ENCODE assay signal across 8 cellular contexts in the genomic region with DNA sequence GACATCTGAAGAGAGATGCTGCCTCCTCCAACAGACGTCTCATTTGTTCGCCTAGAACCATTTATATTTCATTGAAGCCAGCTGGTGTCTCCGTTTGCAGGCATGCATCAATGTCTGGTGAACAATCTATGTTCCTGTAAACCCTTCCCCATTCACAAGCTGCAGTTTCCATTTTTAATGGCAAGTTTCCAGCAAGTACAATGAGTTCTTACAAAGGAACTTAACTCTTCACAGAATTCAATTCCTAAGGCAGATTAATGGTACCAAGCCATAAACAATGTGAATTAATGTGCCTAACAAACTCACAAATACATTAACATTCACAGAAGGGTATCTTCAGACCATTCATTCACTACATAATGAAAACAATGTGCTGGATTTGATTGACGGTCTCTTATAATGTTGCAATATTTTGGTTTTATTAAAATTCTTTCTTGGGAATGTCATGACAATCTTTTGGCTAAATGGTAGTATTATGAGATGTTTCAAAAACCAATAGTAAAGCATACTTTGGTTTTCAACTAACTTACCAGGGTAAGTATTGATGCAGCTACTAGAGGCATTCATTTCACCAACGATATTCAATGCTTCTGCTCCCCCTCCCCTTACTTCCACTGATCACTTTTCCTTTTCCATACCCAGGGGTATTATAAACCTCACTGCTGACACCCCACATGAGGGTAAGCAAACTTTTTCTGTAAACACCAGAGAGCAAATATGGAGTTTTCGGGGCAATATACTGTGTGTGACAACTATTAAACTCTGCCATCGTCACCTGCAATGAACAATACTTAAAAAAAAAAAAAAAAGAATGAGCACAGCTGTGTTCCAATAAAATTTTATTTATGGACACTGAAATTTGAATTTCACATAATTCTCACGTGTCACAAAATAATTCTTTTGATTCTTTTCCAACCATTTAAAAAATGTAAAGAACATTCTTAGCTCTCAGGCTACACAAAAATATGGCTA. TPM values are rescaled to one million over a fixed set of nuclear protein-coding genes. Genes with fewer than 3 reads are reported as not detected.
A peak's percentile ranks its signal among the peaks of the same experiment; 100 is the strongest.
DNase-seq lines count a peak whose midpoint lies in the region; ATAC-seq and TF ChIP-seq lines count a peak whose summit lies in the region.

No MANE protein-coding gene starts in this region.

- H3K36me3 ChIP-seq in heart right ventricle (peaks cover 0 to 7% (median 0%) of the 10 kb centered on the region in 9 donors), PC-9 (ENCODE audit: low read depth) (peaks cover 6% of the 10 kb centered on the region; the same call in 1 of the 2 replicates), endocrine pancreas (ENCODE audit: control insufficient read depth, insufficient read depth, low read length) (no peaks in the 10 kb centered on the region), neural progenitor cell (no peaks in the 10 kb centered on the region)

- H3K27me3 ChIP-seq in heart right ventricle, result no peaks in the 10 kb centered on the region
- no peaks in the 10 kb centered on the region for H3K27me3 ChIP-seq in PC-9 (ENCODE audit: insufficient read depth, low read depth)
- no peaks in the 10 kb centered on the region for H3K27me3 ChIP-seq in endocrine pancreas (ENCODE audit: control insufficient read depth, insufficient read depth, low read length)
- no peaks in the 10 kb centered on the region for H3K27me3 ChIP-seq in neural progenitor cell

- BruUV-seq in PC-9 (replicated peaks; lab: Mats Ljungman, UMichigan), result no TSS peak

- H4K20me1 ChIP-seq in PC-9 (ENCODE audit: insufficient read depth) (peaks cover 65% of the 10 kb centered on the region), neural progenitor cell (ENCODE audit: low read depth) (peaks cover 88% of the 10 kb centered on the region)

- H3K9me2 ChIP-seq in PC-9 (ENCODE audit: insufficient read depth), result no peaks in the 10 kb centered on the region

- peak overlapping the region; percentile 95 for H3K4me2 ChIP-seq in PC-9
- H3K4me2 ChIP-seq in neural progenitor cell, result peak overlapping the region; percentile 86

- TF ChIP-seq CTCF in heart right ventricle (IDR thresholded peaks at IDR 0.05) (no peak), PC-9 (conservative IDR thresholded peaks at IDR 0.05) (no peak), neural progenitor cell (IDR thresholded peaks at IDR 0.05) (no peak)

- H3K79me2 ChIP-seq in PC-9 (ENCODE audit: low read depth) (peaks cover 91% of the 10 kb centered on the region), neural progenitor cell (ENCODE audit: low read depth) (peaks cover 92% of the 10 kb centered on the region)

- peak overlapping the region in 7 of 10 donors; percentile 77 to 99 (median 93) for H3K4me3 ChIP-seq in heart right ventricle
- peak overlapping the region; percentile 96; the same call in 1 of the 2 replicates for H3K4me3 ChIP-seq in PC-9
- H3K4me3 ChIP-seq in endocrine pancreas (ENCODE audit: control insufficient read depth, insufficient read depth, low read length), result peak overlapping the region; percentile 99
- H3K4me3 ChIP-seq in neural progenitor cell, result peak overlapping the region; percentile 93

- WGBS in heart right ventricle, 2 donors, result 33 to 40% methylated on average over 8 of the region's 8 CpGs

- peak overlapping the region; percentile 99 for H3K4me3 Mint-ChIP-seq in neural progenitor cell

- POLR2A ChIA-PET in PC-9 (lab: Charles Lee; ENCODE audit: unreplicated experiment), result interaction anchor here (0.6 kb wide), 2 partner anchors 23 to 170 kb away, joined by 3 read pairs; no protein-coding TSS in a partner anchor

- H2AFZ ChIP-seq in PC-9, result no peak overlapping the region
- H2AFZ ChIP-seq in neural progenitor cell (replicated peaks), result no peak overlapping the region

- H3K9ac ChIP-seq in endocrine pancreas (ENCODE audit: control insufficient read depth, insufficient read depth, low read length) (no peak overlapping the region), neural progenitor cell (no peak overlapping the region)

- H3K9me3 ChIP-seq in heart right ventricle, result no peaks in the 10 kb centered on the region
- H3K9me3 ChIP-seq in PC-9 (ENCODE audit: insufficient read depth, low read depth), result no peaks in the 10 kb centered on the region
- H3K9me3 ChIP-seq in endocrine pancreas (ENCODE audit: control insufficient read depth, low read length), result no peaks in the 10 kb centered on the region
- H3K9me3 ChIP-seq in neural progenitor cell (ENCODE audit: low read depth), result no peaks in the 10 kb centered on the region

- H3K9me3 Mint-ChIP-seq in neural progenitor cell, result no peaks in the 10 kb centered on the region

- CTCF ChIA-PET in PC-9 (lab: Charles Lee), result interaction anchor here (0.7 kb wide), 1 partner anchor 16 kb away, joined by 6 read pairs; no protein-coding TSS in a partner anchor

- DNase-seq in heart right ventricle, result no peak
- DNase-seq in left cardiac atrium, result no peak
- no peak for DNase-seq in PC-9
- peak; percentile 19 for DNase-seq in neural progenitor cell (ENCODE audit: low spot score)
- DNase-seq in activated effector memory CD4-positive, alpha-beta T cell treated with Interleukin-2 at 50 U/mL for 16 hours, result no peak

- H3K4me1 ChIP-seq in heart right ventricle (peaks cover 0 to 78% (median 68%) of the 10 kb centered on the region in 9 donors), PC-9 (replicated peaks; ENCODE audit: insufficient read depth) (peaks cover 26% of the 10 kb centered on the region), endocrine pancreas (ENCODE audit: control insufficient read depth, insufficient read depth, low read length) (peaks cover 32% of the 10 kb centered on the region), neural progenitor cell (peaks cover 40% of the 10 kb centered on the region)

- H3F3A ChIP-seq in PC-9 (ENCODE audit: insufficient read depth, low read depth) (peaks cover 15% of the 10 kb centered on the region), neural progenitor cell (ENCODE audit: low read depth) (peaks cover 22% of the 10 kb centered on the region)

- H3K27ac ChIP-seq in heart right ventricle (peak overlapping the region in 8 of 10 donors; percentile 1 to 99 (median 98)), PC-9 (no peak overlapping the region), neural progenitor cell (no peak overlapping the region)

- H3K27me3 Mint-ChIP-seq in neural progenitor cell (ENCODE audit: insufficient read depth, low read depth), result no peaks in the 10 kb centered on the region

- H3K36me3 Mint-ChIP-seq in neural progenitor cell, result peaks cover 8% of the 10 kb centered on the region

- H3K27ac Mint-ChIP-seq in neural progenitor cell, result no peak overlapping the region

- H3K4me1 Mint-ChIP-seq in neural progenitor cell, result peaks cover 38% of the 10 kb centered on the region

- intact Hi-C loops in heart right ventricle (cut with DNase I) (loop anchor here in 4 of 10 donors (5.0 to 10.0 kb wide), 5 partner anchors 36 to 543 kb away; partner anchors contain the start of genes ORC3 (in 1 of the 4), SLC35A1 (in 1 of the 4) and ZNF292 (in 1 of the 4)), left cardiac atrium (cut with DNase I) (loop anchor here in 1 of 2 donors (10.0 kb wide), 1 partner anchor 113 kb away; the partner anchor contains the start of gene RARS2), PC-9 (cut with micrococcal nuclease; ENCODE audit: unreplicated experiment) (no loop called here)

- no peak for ATAC-seq in heart right ventricle
- no peak for ATAC-seq in left cardiac atrium
- no peak for ATAC-seq in HG03159 (IDR thresholded peaks at IDR 0.05; ENCODE audit: unreplicated experiment)
- no peak for ATAC-seq in GM21515 (IDR thresholded peaks at IDR 0.05; ENCODE audit: unreplicated experiment)

RNA-seq across cellular contexts. Expression of gene AKIRIN2, which starts 4.2 kb away (rescaled TPM):
- 10 to 100 TPM; 33.9 to 56.0 (median 43.8) TPM for total RNA-seq in heart right ventricle
- 10 to 100 TPM; 14.8 to 31.7 TPM for polyA plus RNA-seq in heart right ventricle
- total RNA-seq in left cardiac atrium, result 10 to 100 TPM; 34.0 to 38.1 TPM
- total RNA-seq in PC-9 (2021), result 34.7 and 48.3 TPM in 2 replicates
- 46.2 and 76.7 TPM in 2 replicates for total RNA-seq in neural progenitor cell (ENCODE audit: low replicate concordance)

Comparison
In these comparisons a context has a peak if more than half of its experiments do, and no peak if none do; other contexts are left out.
1. H3K27ac ChIP-seq: peak in heart right ventricle (8 of 10); none in PC-9 (single experiment) and neural progenitor cell (single experiment).
2. Peak in every context shown above with its lines, with median percentiles within 50 percentile points of each other: H3K4me3 ChIP-seq.